In genomic region chr21:45699251-45699942, GRCh38 we compare ENCODE assay signal across 22 cellular contexts. TPM values are rescaled to one million over a fixed set of nuclear protein-coding genes. Genes with fewer than 3 reads are reported as not detected.
A peak's percentile ranks its signal among the peaks of the same experiment; 100 is the strongest.
DNase-seq lines count a peak whose midpoint lies in the region; ATAC-seq lines count a peak whose summit lies in the region.
"Had no signal": no experiment of that assay in that cellular context is flagged by ENCODE, and none has a peak within 500 bp of the region (broad histone marks: within the 10 kb centered on the region; RNA-seq: fewer than 3 reads in every experiment).

No MANE protein-coding gene starts in this region.

- H3K9me3 Mint-ChIP-seq in activated T-cell treated with anti-CD3 and anti-CD28 coated beads, Interleukin-2, amount 50 U/mL, for 24 hours: peaks cover 8% of the 10 kb centered on the region
- peaks cover 0 to 2% (median 0%) of the 10 kb centered on the region in 7 donors for H3K9me3 Mint-ChIP-seq in CD4-positive, CD25-positive, alpha-beta regulatory T cell
- H3K9me3 Mint-ChIP-seq: central memory CD8-positive, alpha-beta T cell had no signal

- no peak overlapping the region for H3K4me3 Mint-ChIP-seq in activated T-cell treated with anti-CD3 and anti-CD28 coated beads, Interleukin-2, amount 50 U/mL, for 24 hours
- H3K4me3 Mint-ChIP-seq in CD4-positive, CD25-positive, alpha-beta regulatory T cell: no peak overlapping the region
- no peak overlapping the region for H3K4me3 Mint-ChIP-seq in T-helper 17 cell
- H3K4me3 Mint-ChIP-seq: CD14-positive monocyte; central memory CD8-positive, alpha-beta T cell had no signal

- peaks cover 52% of the 10 kb centered on the region for H3K4me1 Mint-ChIP-seq in activated T-cell treated with anti-CD3 and anti-CD28 coated beads, Interleukin-2, amount 50 U/mL, for 24 hours (ENCODE audit: low read depth)
- peaks cover 4 to 16% (median 8%) of the 10 kb centered on the region in 4 donors for H3K4me1 Mint-ChIP-seq in CD4-positive, CD25-positive, alpha-beta regulatory T cell
- H3K4me1 Mint-ChIP-seq in T-helper 17 cell: peaks cover 7% of the 10 kb centered on the region
- H3K4me1 Mint-ChIP-seq: CD14-positive monocyte; central memory CD8-positive, alpha-beta T cell had no signal

- no peaks in the 10 kb centered on the region for H3K36me3 ChIP-seq in CD4-positive, CD25-positive, alpha-beta regulatory T cell (ENCODE audit: control insufficient read depth, insufficient read depth, low read length)
- H3K36me3 ChIP-seq in muscle layer of duodenum (ENCODE audit: control insufficient read depth in 1 of 2, insufficient read depth in 2 of 2, low read length in 2 of 2): no peaks in the 10 kb centered on the region
- H3K36me3 ChIP-seq: ascending aorta, neutrophil, suprapubic skin had no signal

- no peak for DNase-seq in activated T-cell treated with anti-CD3 and anti-CD28 coated beads, Interleukin-2, amount 50 U/mL, for 24 hours
- no peak for DNase-seq in activated T-cell treated with anti-CD3 and anti-CD28 coated beads, Interleukin-2, amount 50 U/mL, for 1 hour
- DNase-seq in CD4-positive, CD25-positive, alpha-beta regulatory T cell: peak in 2 of 3 donors; percentile 2 to 19
- DNase-seq in T-helper 17 cell: no peak
- no peak for DNase-seq in NCI-H1436 treated with DMSO at 0.1 percent for 48 hours (lab: John Stamatoyannopoulos, UW)
- DNase-seq in hepatic stellate cell (ENCODE audit: low spot score): no peak
- no peak for DNase-seq in NCI-H2196 (lab: John Stamatoyannopoulos, UW; ENCODE audit: unreplicated experiment)
- DNase-seq: DMS53, foreskin melanocyte, hippocampal formation, NCI-H748 treated with DMSO at 0.1 percent for 48 hours, psoas muscle, SW 1271 had no signal

- H3K27me3 ChIP-seq in CD4-positive, CD25-positive, alpha-beta regulatory T cell (ENCODE audit: control insufficient read depth, insufficient read depth, low read length): no peaks in the 10 kb centered on the region
- H3K27me3 ChIP-seq in muscle layer of duodenum (ENCODE audit: low read depth, low read length): no peaks in the 10 kb centered on the region
- H3K27me3 ChIP-seq: ascending aorta, neutrophil, suprapubic skin had no signal

- no peaks in the 10 kb centered on the region for H3K27me3 Mint-ChIP-seq in activated T-cell treated with anti-CD3 and anti-CD28 coated beads, Interleukin-2, amount 50 U/mL, for 24 hours
- H3K27me3 Mint-ChIP-seq in CD4-positive, CD25-positive, alpha-beta regulatory T cell: peaks cover 5% of the 10 kb centered on the region
- no peaks in the 10 kb centered on the region for H3K27me3 Mint-ChIP-seq in T-helper 17 cell

- no peak overlapping the region for H3K4me3 ChIP-seq in CD4-positive, CD25-positive, alpha-beta regulatory T cell (ENCODE audit: low read depth, low read length)
- no peak overlapping the region for H3K4me3 ChIP-seq in muscle layer of duodenum (ENCODE audit: low read depth in 1 of 2, low read length in 2 of 2)
- H3K4me3 ChIP-seq: A549, ascending aorta, K562, psoas muscle, skin epidermis, suprapubic skin had no signal

- H3K9me3 ChIP-seq in CD4-positive, CD25-positive, alpha-beta regulatory T cell (ENCODE audit: control insufficient read depth in 2 of 2, low read length in 2 of 2): no peaks in the 10 kb centered on the region
- H3K9me3 ChIP-seq in T-helper 17 cell (ENCODE audit: control insufficient read depth, low read length, poor library complexity, severe bottlenecking): no peaks in the 10 kb centered on the region
- no peaks in the 10 kb centered on the region for H3K9me3 ChIP-seq in muscle layer of duodenum (ENCODE audit: control insufficient read depth in 1 of 2, low read length in 2 of 2)
- H3K9me3 ChIP-seq: A549, ascending aorta, neutrophil had no signal

- no peak overlapping the region for H3K27ac ChIP-seq in CD4-positive, CD25-positive, alpha-beta regulatory T cell (ENCODE audit: insufficient read depth, low read length, poor library complexity, severe bottlenecking)
- peak overlapping the region; percentile 68 for H3K27ac ChIP-seq in muscle layer of duodenum (ENCODE audit: low read length)
- H3K27ac ChIP-seq: A549, ascending aorta, neutrophil, psoas muscle, suprapubic skin had no signal

- H3K4me1 ChIP-seq in CD4-positive, CD25-positive, alpha-beta regulatory T cell (ENCODE audit: control insufficient read depth, insufficient read depth, low read length, poor library complexity, severe bottlenecking): peaks cover 7% of the 10 kb centered on the region
- H3K4me1 ChIP-seq in muscle layer of duodenum (ENCODE audit: control insufficient read depth in 1 of 2, insufficient read depth in 2 of 2, low read length in 2 of 2): no peaks in the 10 kb centered on the region
- H3K4me1 ChIP-seq: A549, psoas muscle had no signal

- peak overlapping the region; percentile 78 for H3K27ac Mint-ChIP-seq in activated T-cell treated with anti-CD3 and anti-CD28 coated beads, Interleukin-2, amount 50 U/mL, for 24 hours
- no peak overlapping the region for H3K27ac Mint-ChIP-seq in CD4-positive, CD25-positive, alpha-beta regulatory T cell
- H3K27ac Mint-ChIP-seq in T-helper 17 cell: no peak overlapping the region
- H3K27ac Mint-ChIP-seq: CD14-positive monocyte had no signal

- no peak for ATAC-seq in CD4-positive, CD25-positive, alpha-beta regulatory T cell (ENCODE audit: low read depth in 2 of 2)
- peak; percentile 65 for ATAC-seq in T-helper 17 cell
- ATAC-seq: A549, K562 had no signal

- peaks cover 18% of the 10 kb centered on the region for H3K36me3 Mint-ChIP-seq in activated T-cell treated with anti-CD3 and anti-CD28 coated beads, Interleukin-2, amount 50 U/mL, for 24 hours (ENCODE audit: low read depth)
- no peaks in the 10 kb centered on the region for H3K36me3 Mint-ChIP-seq in CD4-positive, CD25-positive, alpha-beta regulatory T cell
- no peaks in the 10 kb centered on the region for H3K36me3 Mint-ChIP-seq in T-helper 17 cell (ENCODE audit: low read depth)
- H3K36me3 Mint-ChIP-seq: CD14-positive monocyte had no signal

RNA-seq across cellular contexts. Expression of gene PCBP3, which starts 55.9 kb away (rescaled TPM):
- 5.3 TPM for total RNA-seq in CD4-positive, CD25-positive, alpha-beta regulatory T cell
- 1 to 10 TPM in 3 of 4 donors, under 1 TPM in 1; 0.72 to 2.8 (median 1.8) TPM for polyA plus RNA-seq in CD4-positive, CD25-positive, alpha-beta regulatory T cell
- 1 to 10 TPM in 1 of 2 donors, under 1 TPM in 1; 0.91 to 4.2 TPM for total RNA-seq in T-helper 17 cell
- total RNA-seq: ascending aorta had no signal
- polyA plus RNA-seq: K562 had no signal

Comparison
In these comparisons a context has a peak if more than half of its experiments do, and no peak if none do; other contexts are left out.
1. DNase-seq: peak in CD4-positive, CD25-positive, alpha-beta regulatory T cell (2 of 3); none in activated T-cell treated with anti-CD3 and anti-CD28 coated beads, Interleukin-2, amount 50 U/mL, for 24 hours (single experiment), activated T-cell treated with anti-CD3 and anti-CD28 coated beads, Interleukin-2, amount 50 U/mL, for 1 hour (single experiment), T-helper 17 cell (0 of 3), NCI-H1436 treated with DMSO at 0.1 percent for 48 hours (single experiment), hepatic stellate cell (single experiment) and NCI-H2196 (single experiment).